Comparison of ENCODE assay signal across 20 cellular contexts in the genomic region with DNA sequence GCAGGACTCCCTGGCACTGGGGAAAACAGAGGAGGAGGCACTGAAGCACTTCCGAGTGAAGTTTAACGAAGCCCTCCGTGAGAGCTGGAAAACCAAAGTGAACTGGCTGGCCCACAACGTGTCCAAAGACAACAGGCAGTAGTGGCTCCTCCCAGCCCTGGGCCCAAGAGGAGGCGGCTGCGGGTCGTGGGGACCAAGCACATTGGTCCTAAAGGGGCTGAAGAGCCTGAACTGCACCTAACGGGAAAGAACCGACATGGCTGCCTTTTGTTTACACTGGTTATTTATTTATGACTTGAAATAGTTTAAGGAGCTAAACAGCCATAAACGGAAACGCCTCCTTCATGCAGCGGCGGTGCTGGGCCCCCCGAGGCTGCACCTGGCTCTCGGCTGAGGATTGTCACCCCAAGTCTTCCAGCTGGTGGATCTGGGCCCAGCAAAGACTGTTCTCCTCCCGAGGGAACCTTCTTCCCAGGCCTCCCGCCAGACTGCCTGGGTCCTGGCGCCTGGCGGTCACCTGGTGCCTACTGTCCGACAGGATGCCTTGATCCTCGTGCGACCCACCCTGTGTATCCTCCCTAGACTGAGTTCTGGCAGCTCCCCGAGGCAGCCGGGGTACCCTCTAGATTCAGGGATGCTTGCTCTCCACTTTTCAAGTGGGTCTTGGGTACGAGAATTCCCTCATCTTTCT.
DNase-seq lines count a peak whose midpoint lies in the region; ATAC-seq, FAIRE-seq and TF ChIP-seq lines count a peak whose summit lies in the region.
"Had no signal": no experiment of that assay in that cellular context is flagged by ENCODE, and none has a peak within 500 bp of the region (broad histone marks: within the 10 kb centered on the region; RNA-seq: fewer than 3 reads in every experiment).

No MANE protein-coding gene starts in this region.

- no peaks in the 10 kb centered on the region for H3K4me1 ChIP-seq in GM23338 (ENCODE audit: insufficient read depth)
- H3K4me1 ChIP-seq in mucosa of descending colon (ENCODE audit: low read depth): no peaks in the 10 kb centered on the region
- H3K4me1 ChIP-seq: SJCRH30 had no signal

- peaks cover 4% of the 10 kb centered on the region for H3K9me3 ChIP-seq in mucosa of descending colon
- H3K9me3 ChIP-seq: ovary, SJCRH30 had no signal

- peak overlapping the region; percentile 27 for H3K27ac Mint-ChIP-seq in activated T-cell treated with anti-CD3 and anti-CD28 coated beads, Interleukin-2, amount 50 U/mL, for 72 hours
- no peak overlapping the region; the same call in 1 of the 2 replicates for H3K27ac Mint-ChIP-seq in GM23338
- H3K27ac Mint-ChIP-seq in activated naive CD8-positive, alpha-beta T cell treated with anti-CD3 and anti-CD28 coated beads, Interleukin-2, amount 10 ng/mL, durations not matched to agents 7 days and 5 days: peak overlapping the region; percentile 92
- peak overlapping the region; percentile 76 for H3K27ac Mint-ChIP-seq in progenitor cell of endocrine pancreas
- H3K27ac Mint-ChIP-seq: mesothelial cell of epicardium had no signal

- FAIRE-seq in HTR-8/SVneo (lab: Jason Lieb, UNC): no peak
- FAIRE-seq: keratinocyte, small intestine, urothelium cell line had no signal

- H4K20me1 ChIP-seq in GM23338 (replicated peaks; ENCODE audit: insufficient read depth): no peaks in the 10 kb centered on the region

- no peak overlapping the region for H2AFZ ChIP-seq in GM23338

- no peaks in the 10 kb centered on the region for H3K27me3 ChIP-seq in GM23338 (ENCODE audit: insufficient read depth)
- H3K27me3 ChIP-seq: brain microvascular endothelial cell, heart left ventricle, ovary, SJCRH30 had no signal

- no peaks in the 10 kb centered on the region for H3K79me2 ChIP-seq in GM23338 (replicated peaks; ENCODE audit: insufficient read depth)

- H3K4me3 ChIP-seq in GM23338: no peak overlapping the region
- no peak overlapping the region for H3K4me3 ChIP-seq in mucosa of descending colon
- H3K4me3 ChIP-seq: heart left ventricle, ovary, SJCRH30 had no signal

- H3F3A ChIP-seq in GM23338 (replicated peaks; ENCODE audit: low read depth): peaks cover 5% of the 10 kb centered on the region; the same call in 1 of the 2 replicates

- H3K27ac ChIP-seq in GM23338 (ENCODE audit: low read depth): 0 out of 2 replicates have a peak overlapping the region, but pooled peaks have one; percentile 26
- H3K27ac ChIP-seq: brain microvascular endothelial cell, heart left ventricle, ovary, SJCRH30 had no signal

- H3K4me1 Mint-ChIP-seq in activated T-cell treated with anti-CD3 and anti-CD28 coated beads, Interleukin-2, amount 50 U/mL, for 72 hours (ENCODE audit: low read depth): peaks cover 62% of the 10 kb centered on the region
- H3K4me1 Mint-ChIP-seq in GM23338 (no peaks in the 10 kb centered on the region; the same call in 2 of the 3 replicates), progenitor cell of endocrine pancreas (ENCODE audit: low read depth) (no peaks in the 10 kb centered on the region)
- H3K4me1 Mint-ChIP-seq in activated naive CD8-positive, alpha-beta T cell treated with anti-CD3 and anti-CD28 coated beads, Interleukin-2, amount 10 ng/mL, durations not matched to agents 7 days and 5 days: peaks cover 63% of the 10 kb centered on the region
- H3K4me1 Mint-ChIP-seq: mesothelial cell of epicardium had no signal

- intact Hi-C loops in mucosa of descending colon (cut with DNase I, micrococcal nuclease): no loop called here

- H3K9me2 ChIP-seq in GM23338 (ENCODE audit: insufficient read depth): no peaks in the 10 kb centered on the region

- H3K36me3 Mint-ChIP-seq in activated T-cell treated with anti-CD3 and anti-CD28 coated beads, Interleukin-2, amount 50 U/mL, for 72 hours (ENCODE audit: insufficient read depth in 2 of 2): peaks cover 29 to 72% of the 10 kb centered on the region in 2 donors
- H3K36me3 Mint-ChIP-seq in GM23338 (ENCODE audit: low read depth): peaks cover 72% of the 10 kb centered on the region
- H3K36me3 Mint-ChIP-seq in activated naive CD8-positive, alpha-beta T cell treated with anti-CD3 and anti-CD28 coated beads, Interleukin-2, amount 10 ng/mL, durations not matched to agents 7 days and 5 days: peaks cover 57% of the 10 kb centered on the region
- H3K36me3 Mint-ChIP-seq in progenitor cell of endocrine pancreas (ENCODE audit: insufficient read depth): peaks cover 36% of the 10 kb centered on the region

- no peak overlapping the region for H3K4me2 ChIP-seq in GM23338

- DNase-seq in activated T-cell treated with anti-CD3 and anti-CD28 coated beads, Interleukin-2, amount 50 U/mL, for 72 hours: no peak
- DNase-seq in activated T-cell treated with anti-CD3 and anti-CD28 coated beads for 4 hours (no peak), GM23338 (ENCODE audit: low spot score) (no peak), progenitor cell of endocrine pancreas (ENCODE audit: low spot score, unreplicated experiment) (no peak), mucosa of descending colon (no peak), HTR-8/SVneo (ENCODE audit: insufficient read length, low spot score) (no peak), NOMO-1 (lab: John Stamatoyannopoulos, UW; ENCODE audit: unreplicated experiment in 2 of 2) (no peak)
- DNase-seq in activated naive CD8-positive, alpha-beta T cell treated with anti-CD3 and anti-CD28 coated beads, Interleukin-2, amount 10 ng/mL, durations not matched to agents 7 days and 5 days: no peak
- DNase-seq: activated CD4-positive, alpha-beta T cell treated with anti-CD3 and anti-CD28 coated beads, Interleukin-2, amount 50 U/mL, for 48 hours; activated gamma-delta T cell treated with Interleukin-2 at 50 U/mL for 16 hours; brain microvascular endothelial cell; heart left ventricle; NCI-H1417; NCI-H2227 treated with DMSO at 0.1 percent for 48 hours; ovary; SJCRH30; small intestine had no signal

- H3K27me3 Mint-ChIP-seq in activated T-cell treated with anti-CD3 and anti-CD28 coated beads, Interleukin-2, amount 50 U/mL, for 72 hours (ENCODE audit: low read depth): no peaks in the 10 kb centered on the region
- H3K27me3 Mint-ChIP-seq in GM23338 (ENCODE audit: insufficient read depth, low read depth, poor library complexity) (peaks cover 21% of the 10 kb centered on the region), progenitor cell of endocrine pancreas (no peaks in the 10 kb centered on the region)
- no peaks in the 10 kb centered on the region for H3K27me3 Mint-ChIP-seq in activated naive CD8-positive, alpha-beta T cell treated with anti-CD3 and anti-CD28 coated beads, Interleukin-2, amount 10 ng/mL, durations not matched to agents 7 days and 5 days

- TF ChIP-seq CTCF in GM23338 (conservative IDR thresholded peaks at IDR 0.05; ENCODE audit: low read depth in 2 of 2) (no peak), progenitor cell of endocrine pancreas (IDR thresholded peaks at IDR 0.05; ENCODE audit: unreplicated experiment) (no peak), mucosa of descending colon (IDR thresholded peaks at IDR 0.05) (no peak)

- H3K36me3 ChIP-seq in GM23338 (ENCODE audit: insufficient read depth) (peaks cover 5% of the 10 kb centered on the region), mucosa of descending colon (ENCODE audit: low read depth) (peaks cover 20% of the 10 kb centered on the region)
- H3K36me3 ChIP-seq: ovary had no signal

- POLR2A ChIA-PET in activated naive CD8-positive, alpha-beta T cell treated with anti-CD3 and anti-CD28 coated beads, Interleukin-2, amount 10 ng/mL, durations not matched to agents 7 days and 5 days (lab: Charles Lee): interaction anchor here (1.0 to 6.0 kb wide), 5 partner anchors 11 to 98 kb away, joined by 3 to 47 read pairs (median 4); no protein-coding TSS in a partner anchor

- peak overlapping the region in 1 of 2 donors; percentile 81 for H3K4me3 Mint-ChIP-seq in activated T-cell treated with anti-CD3 and anti-CD28 coated beads, Interleukin-2, amount 50 U/mL, for 72 hours
- H3K4me3 Mint-ChIP-seq in GM23338 (no peak overlapping the region), progenitor cell of endocrine pancreas (ENCODE audit: low read depth) (no peak overlapping the region)
- peak overlapping the region; percentile 77 for H3K4me3 Mint-ChIP-seq in activated naive CD8-positive, alpha-beta T cell treated with anti-CD3 and anti-CD28 coated beads, Interleukin-2, amount 10 ng/mL, durations not matched to agents 7 days and 5 days
- H3K4me3 Mint-ChIP-seq: mesothelial cell of epicardium had no signal

- ATAC-seq in activated T-cell treated with anti-CD3 and anti-CD28 coated beads, Interleukin-2, amount 50 U/mL, for 72 hours (replicated peaks in 1 of 2): no peak
- peak; percentile 12 for ATAC-seq in GM23338
- ATAC-seq in activated naive CD8-positive, alpha-beta T cell treated with anti-CD3 and anti-CD28 coated beads, Interleukin-2, amount 10 ng/mL, durations not matched to agents 7 days and 5 days (ENCODE audit: low read depth): no peak
- ATAC-seq in mucosa of descending colon: no peak
- ATAC-seq: heart left ventricle had no signal

- peaks cover 0 to 4% of the 10 kb centered on the region in 2 donors for H3K9me3 Mint-ChIP-seq in activated T-cell treated with anti-CD3 and anti-CD28 coated beads, Interleukin-2, amount 50 U/mL, for 72 hours
- H3K9me3 Mint-ChIP-seq in GM23338 (peaks cover 10% of the 10 kb centered on the region; the same call in 2 of the 3 replicates), progenitor cell of endocrine pancreas (ENCODE audit: low read depth) (no peaks in the 10 kb centered on the region)
- H3K9me3 Mint-ChIP-seq in activated naive CD8-positive, alpha-beta T cell treated with anti-CD3 and anti-CD28 coated beads, Interleukin-2, amount 10 ng/mL, durations not matched to agents 7 days and 5 days: no peaks in the 10 kb centered on the region
